ENCODE assay signal across 13 cellular contexts in genomic region chr6:149127212-149127611, GRCh38.
A peak's percentile ranks its signal among the peaks of the same experiment; 100 is the strongest.
DNase-seq lines count a peak whose midpoint lies in the region; ATAC-seq and TF ChIP-seq lines count a peak whose summit lies in the region.
"Had no signal": no experiment of that assay in that cellular context is flagged by ENCODE, and none has a peak within 500 bp of the region (broad histone marks: within the 10 kb centered on the region; RNA-seq: fewer than 3 reads in every experiment).

No MANE protein-coding gene starts in this region.

- peak overlapping the region; percentile 91 to 95 (median 94) for H3K27ac Mint-ChIP-seq in CD4-positive, CD25-positive, alpha-beta regulatory T cell
- H3K27ac Mint-ChIP-seq: endodermal cell had no signal

- no peak for TF ChIP-seq CTCF in kidney epithelial cell (IDR thresholded peaks at IDR 0.05; ENCODE audit: insufficient read depth, low read length, poor library complexity, severe bottlenecking)
- TF ChIP-seq CTCF in GM13977 (IDR thresholded peaks at IDR 0.05; ENCODE audit: extremely low read depth, insufficient read depth, missing control alignments), result no peak

- peak overlapping the region in 1 of 4 donors; percentile 16 for H3K4me3 Mint-ChIP-seq in CD4-positive, CD25-positive, alpha-beta regulatory T cell
- H3K4me3 Mint-ChIP-seq: endodermal cell had no signal

- no peaks in the 10 kb centered on the region for H3K27me3 Mint-ChIP-seq in CD4-positive, CD25-positive, alpha-beta regulatory T cell

- H3K36me3 ChIP-seq in CD4-positive, CD25-positive, alpha-beta regulatory T cell (ENCODE audit: control insufficient read depth, insufficient read depth, low read length), result no peaks in the 10 kb centered on the region
- H3K36me3 ChIP-seq in adipocyte (ENCODE audit: control insufficient read depth, insufficient read depth, low read length, severe bottlenecking), result no peaks in the 10 kb centered on the region
- no peaks in the 10 kb centered on the region for H3K36me3 ChIP-seq in kidney epithelial cell (ENCODE audit: control insufficient read depth, insufficient read depth, low read length)
- H3K36me3 ChIP-seq: ascending aorta, spleen had no signal

- H3K4me3 ChIP-seq in CD4-positive, CD25-positive, alpha-beta regulatory T cell (ENCODE audit: low read depth, low read length), result peak overlapping the region; percentile 21
- H3K4me3 ChIP-seq in adipocyte (ENCODE audit: low read length) (no peak overlapping the region), kidney epithelial cell (ENCODE audit: low read depth, low read length) (no peak overlapping the region)
- H3K4me3 ChIP-seq: ascending aorta, spleen had no signal

- peaks cover 0 to 17% (median 5%) of the 10 kb centered on the region in 7 donors for H3K9me3 Mint-ChIP-seq in CD4-positive, CD25-positive, alpha-beta regulatory T cell

- ATAC-seq in CD4-positive, CD25-positive, alpha-beta regulatory T cell (ENCODE audit: low read depth in 2 of 2), result no peak
- no peak for ATAC-seq in sciatic nerve

- no peaks in the 10 kb centered on the region for H3K27me3 ChIP-seq in CD4-positive, CD25-positive, alpha-beta regulatory T cell (ENCODE audit: control insufficient read depth, insufficient read depth, low read length)
- no peaks in the 10 kb centered on the region for H3K27me3 ChIP-seq in adipocyte (replicated peaks; ENCODE audit: control insufficient read depth, insufficient read depth, low read length)
- no peaks in the 10 kb centered on the region for H3K27me3 ChIP-seq in kidney epithelial cell (ENCODE audit: control insufficient read depth, insufficient read depth, low read length)
- H3K27me3 ChIP-seq: ascending aorta, spleen had no signal

- H3K4me1 ChIP-seq in CD4-positive, CD25-positive, alpha-beta regulatory T cell (ENCODE audit: control insufficient read depth, insufficient read depth, low read length, poor library complexity, severe bottlenecking), result peaks cover 36% of the 10 kb centered on the region
- H3K4me1 ChIP-seq in adipocyte (ENCODE audit: control insufficient read depth, insufficient read depth, low read length), result peaks cover 21% of the 10 kb centered on the region

- intact Hi-C loops in sciatic nerve (cut with DNase I), result no loop called here

- no peak overlapping the region for H3K9ac ChIP-seq in adipocyte (ENCODE audit: low read length)

- in situ Hi-C loops in GM13977 (cut with MboI; ENCODE audit: low pct_unique_long_range_greater_than_20kb, low sequenced_read_pairs, unreplicated experiment), result no loop called here

- H3K4me1 Mint-ChIP-seq in CD4-positive, CD25-positive, alpha-beta regulatory T cell, result peaks cover 50 to 83% (median 65%) of the 10 kb centered on the region in 4 donors
- H3K4me1 Mint-ChIP-seq: endodermal cell had no signal

- peak overlapping the region; percentile 69 for H3K27ac ChIP-seq in CD4-positive, CD25-positive, alpha-beta regulatory T cell (ENCODE audit: insufficient read depth, low read length, poor library complexity, severe bottlenecking)
- H3K27ac ChIP-seq: ascending aorta had no signal

- no peaks in the 10 kb centered on the region for H3K9me3 ChIP-seq in CD4-positive, CD25-positive, alpha-beta regulatory T cell (ENCODE audit: control insufficient read depth in 2 of 2, low read length in 2 of 2)
- H3K9me3 ChIP-seq in adipocyte (ENCODE audit: control insufficient read depth, low read length), result no peaks in the 10 kb centered on the region
- H3K9me3 ChIP-seq: ascending aorta, spleen had no signal

- DNase-seq in CD4-positive, CD25-positive, alpha-beta regulatory T cell, result no peak
- peak; percentile 65 for DNase-seq in HCEC 1CT
- peak; percentile 56 for DNase-seq in adipocyte (ENCODE audit: low read depth)
- DNase-seq in kidney epithelial cell (ENCODE audit: low read depth), result peak; percentile 7
- DNase-seq in GM13977 (ENCODE audit: low spot score), result no peak
- no peak for DNase-seq in NCI-H345 treated with DMSO at 0.1 percent for 48 hours (lab: John Stamatoyannopoulos, UW; ENCODE audit: unreplicated experiment)
- DNase-seq in sciatic nerve (ENCODE audit: low spot score), result no peak
- DNase-seq: DMS53, endodermal cell, NCI-H1048, occipital lobe, spleen had no signal

- H3K36me3 Mint-ChIP-seq in CD4-positive, CD25-positive, alpha-beta regulatory T cell, result peaks cover 10% of the 10 kb centered on the region

Comparison
In these comparisons a context has a peak if more than half of its experiments do, and no peak if none do; other contexts are left out.
1. DNase-seq: peak in HCEC 1CT (single experiment), adipocyte (single experiment) and kidney epithelial cell (single experiment); none in CD4-positive, CD25-positive, alpha-beta regulatory T cell (0 of 3), GM13977 (single experiment), NCI-H345 treated with DMSO at 0.1 percent for 48 hours (single experiment) and sciatic nerve (single experiment).